9 cellular contexts compared by ENCODE assay signal in the genomic region with DNA sequence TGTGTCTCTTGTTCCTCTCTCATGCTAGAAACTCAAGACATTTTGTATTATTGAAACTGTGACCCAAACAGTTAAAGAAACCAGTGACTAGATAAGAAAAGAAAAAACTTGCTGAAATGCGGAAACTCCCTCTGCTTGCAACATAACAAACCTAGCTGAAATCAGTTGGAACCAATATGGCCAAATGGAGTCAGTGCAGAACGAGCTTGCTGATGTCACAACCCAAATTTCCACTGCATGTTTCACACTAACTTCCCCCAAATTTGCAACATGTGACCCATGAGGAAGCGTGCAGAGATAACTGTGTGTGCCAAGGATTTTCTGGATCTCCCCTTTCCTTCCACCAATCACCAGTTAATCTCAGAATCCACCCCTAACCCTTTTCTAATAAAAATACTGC.
DNase-seq lines count a peak whose midpoint lies in the region; ATAC-seq lines count a peak whose summit lies in the region.
"Had no signal": no experiment of that assay in that cellular context is flagged by ENCODE, and none has a peak within 500 bp of the region (broad histone marks: within the 10 kb centered on the region; RNA-seq: fewer than 3 reads in every experiment).

No MANE protein-coding gene starts in this region.

- H3K9me3 ChIP-seq in T-helper 17 cell (ENCODE audit: control insufficient read depth, low read length, poor library complexity, severe bottlenecking) = no peaks in the 10 kb centered on the region
- H3K9me3 ChIP-seq: suprapubic skin had no signal

- H3K27me3 Mint-ChIP-seq in T-helper 17 cell (no peaks in the 10 kb centered on the region), memory B cell (no peaks in the 10 kb centered on the region)

- no peak overlapping the region for H3K4me3 Mint-ChIP-seq in T-helper 17 cell
- peak overlapping the region; percentile 1 for H3K4me3 Mint-ChIP-seq in memory B cell

- ATAC-seq in GM18498 (IDR thresholded peaks at IDR 0.05; ENCODE audit: unreplicated experiment) (peak; percentile 73), HG02759 (IDR thresholded peaks at IDR 0.05; ENCODE audit: unreplicated experiment) (peak; percentile 67), T-helper 17 cell (peak; percentile 62), memory B cell (ENCODE audit: low read depth) (peak; percentile 83)

- H3K4me1 Mint-ChIP-seq in T-helper 17 cell (no peaks in the 10 kb centered on the region), memory B cell (peaks cover 21% of the 10 kb centered on the region)

- DNase-seq in T-helper 17 cell (no peak), memory B cell (ENCODE audit: low spot score in 2 of 2) (peak; percentile 27 to 48), NCI-H146 (lab: John Stamatoyannopoulos, UW) (no peak), LoVo (ENCODE audit: low spot score) (no peak), iPS-NIHi7 (ENCODE audit: extremely low spot score) (no peak)
- no peak for DNase-seq in activated CD8-positive, alpha-beta memory T cell treated with anti-CD3 and anti-CD28 coated beads for 24 hours

- H3K27ac Mint-ChIP-seq in T-helper 17 cell (no peak overlapping the region), memory B cell (peak overlapping the region; percentile 93)

- H3K36me3 Mint-ChIP-seq in T-helper 17 cell (ENCODE audit: low read depth) (no peaks in the 10 kb centered on the region), memory B cell (no peaks in the 10 kb centered on the region)

- H3K9me3 Mint-ChIP-seq in memory B cell = no peaks in the 10 kb centered on the region

Comparison
In these comparisons a context has a peak if more than half of its experiments do, and no peak if none do; other contexts are left out.
1. DNase-seq: peak in memory B cell (2 of 2); none in T-helper 17 cell (0 of 3), NCI-H146 (single experiment), LoVo (single experiment), activated CD8-positive, alpha-beta memory T cell treated with anti-CD3 and anti-CD28 coated beads for 24 hours (single experiment) and iPS-NIHi7 (single experiment).
2. Peak in every context shown above with its lines, with median percentiles within 50 percentile points of each other: ATAC-seq.